Comparison of ENCODE assay signal across 1 cellular context in the genomic region with DNA sequence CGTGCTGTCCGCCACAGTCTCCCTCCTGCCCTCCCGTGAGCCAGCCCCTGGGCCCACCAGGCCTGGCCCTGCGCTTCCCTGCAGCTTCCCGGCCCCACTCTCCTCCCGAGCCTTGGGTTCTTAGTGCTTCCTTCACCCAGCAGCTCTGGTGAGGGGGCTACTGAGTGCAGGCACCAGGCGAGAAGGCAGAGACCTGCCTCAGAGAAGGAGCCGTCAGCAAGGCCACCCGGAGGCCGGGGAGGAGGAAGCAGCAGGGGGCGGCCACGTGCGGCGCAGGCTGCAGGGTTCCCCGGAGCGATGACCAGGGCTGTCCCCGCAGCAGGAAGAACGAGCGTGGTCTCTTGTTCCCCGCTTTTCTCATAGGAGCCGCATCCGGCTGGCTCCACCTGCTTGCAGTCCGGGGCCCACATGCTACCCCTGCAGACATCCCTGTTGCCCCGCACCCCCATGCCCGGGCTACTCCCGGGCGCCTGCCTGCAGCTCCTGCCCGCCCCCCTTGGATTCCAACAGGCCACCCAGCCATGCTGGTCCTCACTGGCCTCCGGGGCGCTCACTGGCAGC.
TF ChIP-seq lines count a peak whose summit lies in the region.

No MANE protein-coding gene starts in this region.

TF ChIP-seq in HepG2, 621 proteins besides CTCF, POLR2A, EP300 and RAD21 (continued from another document and continues in another):
- TF ChIP-seq, protein P1, sequence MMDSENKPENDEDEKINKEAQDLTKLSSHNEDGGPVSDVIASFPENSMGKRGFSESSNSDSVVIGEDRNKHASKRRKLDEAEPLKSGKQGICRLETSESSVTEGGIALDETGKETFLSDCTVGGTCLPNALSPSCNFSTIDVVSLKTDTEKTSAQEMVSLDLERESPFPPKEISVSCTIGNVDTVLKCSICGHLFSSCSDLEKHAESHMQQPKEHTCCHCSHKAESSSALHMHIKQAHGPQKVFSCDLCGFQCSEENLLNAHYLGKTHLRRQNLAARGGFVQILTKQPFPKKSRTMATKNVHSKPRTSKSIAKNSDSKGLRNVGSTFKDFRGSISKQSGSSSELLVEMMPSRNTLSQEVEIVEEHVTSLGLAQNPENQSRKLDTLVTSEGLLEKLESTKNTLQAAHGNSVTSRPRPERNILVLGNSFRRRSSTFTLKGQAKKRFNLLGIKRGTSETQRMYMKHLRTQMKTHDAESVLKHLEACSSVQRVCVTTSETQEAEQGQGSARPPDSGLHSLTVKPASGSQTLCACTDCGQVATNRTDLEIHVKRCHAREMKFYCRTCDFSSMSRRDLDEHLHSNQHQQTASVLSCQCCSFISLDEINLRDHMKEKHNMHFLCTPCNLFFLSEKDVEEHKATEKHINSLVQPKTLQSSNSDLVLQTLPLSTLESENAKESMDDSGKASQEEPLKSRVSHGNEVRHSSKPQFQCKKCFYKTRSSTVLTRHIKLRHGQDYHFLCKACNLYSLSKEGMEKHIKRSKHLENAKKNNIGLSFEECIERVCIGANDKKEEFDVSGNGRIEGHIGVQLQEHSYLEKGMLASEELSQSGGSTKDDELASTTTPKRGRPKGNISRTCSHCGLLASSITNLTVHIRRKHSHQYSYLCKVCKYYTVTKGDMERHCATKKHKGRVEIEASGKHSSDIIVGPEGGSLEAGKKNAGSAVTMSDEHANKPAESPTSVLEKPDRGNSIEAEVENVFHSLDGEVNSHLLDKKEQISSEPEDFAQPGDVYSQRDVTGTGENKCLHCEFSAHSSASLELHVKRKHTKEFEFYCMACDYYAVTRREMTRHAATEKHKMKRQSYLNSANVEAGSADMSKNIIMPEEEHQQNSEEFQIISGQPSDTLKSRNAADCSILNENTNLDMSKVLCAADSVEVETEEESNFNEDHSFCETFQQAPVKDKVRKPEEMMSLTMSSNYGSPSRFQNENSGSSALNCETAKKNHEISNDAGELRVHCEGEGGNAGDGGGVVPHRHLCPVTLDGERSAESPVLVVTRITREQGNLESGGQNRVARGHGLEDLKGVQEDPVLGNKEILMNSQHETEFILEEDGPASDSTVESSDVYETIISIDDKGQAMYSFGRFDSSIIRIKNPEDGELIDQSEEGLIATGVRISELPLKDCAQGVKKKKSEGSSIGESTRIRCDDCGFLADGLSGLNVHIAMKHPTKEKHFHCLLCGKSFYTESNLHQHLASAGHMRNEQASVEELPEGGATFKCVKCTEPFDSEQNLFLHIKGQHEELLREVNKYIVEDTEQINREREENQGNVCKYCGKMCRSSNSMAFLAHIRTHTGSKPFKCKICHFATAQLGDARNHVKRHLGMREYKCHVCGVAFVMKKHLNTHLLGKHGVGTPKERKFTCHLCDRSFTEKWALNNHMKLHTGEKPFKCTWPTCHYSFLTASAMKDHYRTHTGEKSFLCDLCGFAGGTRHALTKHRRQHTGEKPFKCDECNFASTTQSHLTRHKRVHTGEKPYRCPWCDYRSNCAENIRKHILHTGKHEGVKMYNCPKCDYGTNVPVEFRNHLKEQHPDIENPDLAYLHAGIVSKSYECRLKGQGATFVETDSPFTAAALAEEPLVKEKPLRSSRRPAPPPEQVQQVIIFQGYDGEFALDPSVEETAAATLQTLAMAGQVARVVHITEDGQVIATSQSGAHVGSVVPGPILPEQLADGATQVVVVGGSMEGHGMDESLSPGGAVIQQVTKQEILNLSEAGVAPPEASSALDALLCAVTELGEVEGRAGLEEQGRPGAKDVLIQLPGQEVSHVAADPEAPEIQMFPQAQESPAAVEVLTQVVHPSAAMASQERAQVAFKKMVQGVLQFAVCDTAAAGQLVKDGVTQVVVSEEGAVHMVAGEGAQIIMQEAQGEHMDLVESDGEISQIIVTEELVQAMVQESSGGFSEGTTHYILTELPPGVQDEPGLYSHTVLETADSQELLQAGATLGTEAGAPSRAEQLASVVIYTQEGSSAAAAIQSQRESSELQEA (CRISPR knock-in tag; IDR thresholded peaks at IDR 0.05; ENCODE audit: not compliant biosample characterization), result peak; percentile 78
- TF ChIP-seq CHD2 (IDR thresholded peaks at IDR 0.05; ENCODE audit: low read depth, low read length) (no peak), KAT2B (IDR thresholded peaks at IDR 0.05; ENCODE audit: borderline replicate concordance, low read depth, low read length) (no peak), ZNF747 (CRISPR knock-in tag; IDR thresholded peaks at IDR 0.05; ENCODE audit: borderline replicate concordance) (0 out of 2 replicates have a peak, but pooled peaks have one; percentile 52), RFXANK (CRISPR knock-in tag; IDR thresholded peaks at IDR 0.05) (no peak), ZNF543 (CRISPR knock-in tag; IDR thresholded peaks at IDR 0.05) (peak; percentile 93), MAFK (conservative IDR thresholded peaks at IDR 0.05 in 1 of 2, IDR thresholded peaks at IDR 0.05 in 1 of 2; ENCODE audit: low read length in 2 of 2) (no peak), MAFF (IDR thresholded peaks at IDR 0.05; ENCODE audit: low read depth, low read length) (no peak), ZNF136 (CRISPR knock-in tag; IDR thresholded peaks at IDR 0.05; ENCODE audit: low read depth) (0 out of 2 replicates have a peak, but pooled peaks have one; percentile 49), CBFB (CRISPR knock-in tag; IDR thresholded peaks at IDR 0.05) (no peak), BRD4 (CRISPR knock-in tag; IDR thresholded peaks at IDR 0.05) (peak; percentile 73; the same call in 1 of the 2 replicates), ZSCAN25 (CRISPR knock-in tag; IDR thresholded peaks at IDR 0.05) (no peak), ZNF510 (CRISPR knock-in tag; IDR thresholded peaks at IDR 0.05; ENCODE audit: low read depth) (peak; percentile 95), ZFP41 (CRISPR knock-in tag; IDR thresholded peaks at IDR 0.05; ENCODE audit: borderline replicate concordance) (peak; percentile 99), RBFOX2 (IDR thresholded peaks at IDR 0.05; ENCODE audit: low read depth, low read length) (0 out of 2 replicates have a peak, but pooled peaks have one; percentile 22), NCOR1 (IDR thresholded peaks at IDR 0.05; ENCODE audit: borderline replicate concordance, low read length) (no peak), ZNF205 (CRISPR knock-in tag; IDR thresholded peaks at IDR 0.05) (peak; percentile 33; the same call in 1 of the 2 replicates), KLF15 (CRISPR knock-in tag; IDR thresholded peaks at IDR 0.05; ENCODE audit: borderline replicate concordance) (peak; percentile 75; the same call in 1 of the 2 replicates), ZNF180 (CRISPR knock-in tag; IDR thresholded peaks at IDR 0.05; ENCODE audit: borderline replicate concordance, low read depth) (no peak)
- TF ChIP-seq, protein P2, sequence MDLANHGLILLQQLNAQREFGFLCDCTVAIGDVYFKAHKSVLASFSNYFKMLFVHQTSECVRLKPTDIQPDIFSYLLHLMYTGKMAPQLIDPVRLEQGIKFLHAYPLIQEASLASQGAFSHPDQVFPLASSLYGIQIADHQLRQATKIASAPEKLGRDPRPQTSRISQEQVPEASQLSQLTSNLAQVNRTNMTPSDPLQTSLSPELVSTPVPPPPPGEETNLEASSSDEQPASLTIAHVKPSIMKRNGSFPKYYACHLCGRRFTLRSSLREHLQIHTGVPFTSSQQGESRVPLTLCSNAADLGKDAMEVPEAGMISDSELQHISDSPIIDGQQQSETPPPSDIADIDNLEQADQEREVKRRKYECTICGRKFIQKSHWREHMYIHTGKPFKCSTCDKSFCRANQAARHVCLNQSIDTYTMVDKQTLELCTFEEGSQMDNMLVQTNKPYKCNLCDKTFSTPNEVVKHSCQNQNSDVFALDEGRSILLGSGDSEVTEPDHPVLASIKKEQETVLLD (CRISPR knock-in tag; IDR thresholded peaks at IDR 0.05; ENCODE audit: low read depth), result peak; percentile 37; the same call in 1 of the 2 replicates
- TF ChIP-seq, protein P3, sequence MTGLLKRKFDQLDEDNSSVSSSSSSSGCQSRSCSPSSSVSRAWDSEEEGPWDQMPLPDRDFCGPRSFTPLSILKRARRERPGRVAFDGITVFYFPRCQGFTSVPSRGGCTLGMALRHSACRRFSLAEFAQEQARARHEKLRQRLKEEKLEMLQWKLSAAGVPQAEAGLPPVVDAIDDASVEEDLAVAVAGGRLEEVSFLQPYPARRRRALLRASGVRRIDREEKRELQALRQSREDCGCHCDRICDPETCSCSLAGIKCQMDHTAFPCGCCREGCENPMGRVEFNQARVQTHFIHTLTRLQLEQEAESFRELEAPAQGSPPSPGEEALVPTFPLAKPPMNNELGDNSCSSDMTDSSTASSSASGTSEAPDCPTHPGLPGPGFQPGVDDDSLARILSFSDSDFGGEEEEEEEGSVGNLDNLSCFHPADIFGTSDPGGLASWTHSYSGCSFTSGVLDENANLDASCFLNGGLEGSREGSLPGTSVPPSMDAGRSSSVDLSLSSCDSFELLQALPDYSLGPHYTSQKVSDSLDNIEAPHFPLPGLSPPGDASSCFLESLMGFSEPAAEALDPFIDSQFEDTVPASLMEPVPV (CRISPR knock-in tag; IDR thresholded peaks at IDR 0.05), result peak; percentile 78; the same call in 1 of the 2 replicates
- TF ChIP-seq, protein P4, sequence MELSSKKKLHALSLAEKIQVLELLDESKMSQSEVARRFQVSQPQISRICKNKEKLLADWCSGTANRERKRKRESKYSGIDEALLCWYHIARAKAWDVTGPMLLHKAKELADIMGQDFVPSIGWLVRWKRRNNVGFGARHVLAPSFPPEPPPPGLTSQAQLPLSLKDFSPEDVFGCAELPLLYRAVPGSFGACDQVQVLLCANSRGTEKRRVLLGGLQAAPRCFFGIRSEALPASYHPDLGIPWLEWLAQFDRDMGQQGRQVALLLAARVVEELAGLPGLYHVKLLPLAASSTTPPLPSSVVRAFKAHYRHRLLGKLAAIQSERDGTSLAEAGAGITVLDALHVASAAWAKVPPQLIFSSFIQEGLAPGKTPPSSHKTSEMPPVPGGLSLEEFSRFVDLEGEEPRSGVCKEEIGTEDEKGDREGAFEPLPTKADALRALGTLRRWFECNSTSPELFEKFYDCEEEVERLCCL (CRISPR knock-in tag; IDR thresholded peaks at IDR 0.05; ENCODE audit: borderline replicate concordance), result no peak
- TF ChIP-seq, protein P5, sequence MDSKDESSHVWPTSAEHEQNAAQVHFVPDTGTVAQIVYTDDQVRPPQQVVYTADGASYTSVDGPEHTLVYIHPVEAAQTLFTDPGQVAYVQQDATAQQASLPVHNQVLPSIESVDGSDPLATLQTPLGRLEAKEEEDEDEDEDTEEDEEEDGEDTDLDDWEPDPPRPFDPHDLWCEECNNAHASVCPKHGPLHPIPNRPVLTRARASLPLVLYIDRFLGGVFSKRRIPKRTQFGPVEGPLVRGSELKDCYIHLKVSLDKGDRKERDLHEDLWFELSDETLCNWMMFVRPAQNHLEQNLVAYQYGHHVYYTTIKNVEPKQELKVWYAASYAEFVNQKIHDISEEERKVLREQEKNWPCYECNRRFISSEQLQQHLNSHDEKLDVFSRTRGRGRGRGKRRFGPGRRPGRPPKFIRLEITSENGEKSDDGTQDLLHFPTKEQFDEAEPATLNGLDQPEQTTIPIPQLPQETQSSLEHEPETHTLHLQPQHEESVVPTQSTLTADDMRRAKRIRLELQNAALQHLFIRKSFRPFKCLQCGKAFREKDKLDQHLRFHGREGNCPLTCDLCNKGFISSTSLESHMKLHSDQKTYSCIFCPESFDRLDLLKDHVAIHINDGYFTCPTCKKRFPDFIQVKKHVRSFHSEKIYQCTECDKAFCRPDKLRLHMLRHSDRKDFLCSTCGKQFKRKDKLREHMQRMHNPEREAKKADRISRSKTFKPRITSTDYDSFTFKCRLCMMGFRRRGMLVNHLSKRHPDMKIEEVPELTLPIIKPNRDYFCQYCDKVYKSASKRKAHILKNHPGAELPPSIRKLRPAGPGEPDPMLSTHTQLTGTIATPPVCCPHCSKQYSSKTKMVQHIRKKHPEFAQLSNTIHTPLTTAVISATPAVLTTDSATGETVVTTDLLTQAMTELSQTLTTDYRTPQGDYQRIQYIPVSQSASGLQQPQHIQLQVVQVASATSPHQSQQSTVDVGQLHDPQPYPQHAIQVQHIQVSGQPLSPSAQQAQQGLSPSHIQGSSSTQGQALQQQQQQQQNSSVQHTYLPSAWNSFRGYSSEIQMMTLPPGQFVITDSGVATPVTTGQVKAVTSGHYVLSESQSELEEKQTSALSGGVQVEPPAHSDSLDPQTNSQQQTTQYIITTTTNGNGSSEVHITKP (CRISPR knock-in tag; IDR thresholded peaks at IDR 0.05; ENCODE audit: low read depth), result no peak
- TF ChIP-seq, protein P6, sequence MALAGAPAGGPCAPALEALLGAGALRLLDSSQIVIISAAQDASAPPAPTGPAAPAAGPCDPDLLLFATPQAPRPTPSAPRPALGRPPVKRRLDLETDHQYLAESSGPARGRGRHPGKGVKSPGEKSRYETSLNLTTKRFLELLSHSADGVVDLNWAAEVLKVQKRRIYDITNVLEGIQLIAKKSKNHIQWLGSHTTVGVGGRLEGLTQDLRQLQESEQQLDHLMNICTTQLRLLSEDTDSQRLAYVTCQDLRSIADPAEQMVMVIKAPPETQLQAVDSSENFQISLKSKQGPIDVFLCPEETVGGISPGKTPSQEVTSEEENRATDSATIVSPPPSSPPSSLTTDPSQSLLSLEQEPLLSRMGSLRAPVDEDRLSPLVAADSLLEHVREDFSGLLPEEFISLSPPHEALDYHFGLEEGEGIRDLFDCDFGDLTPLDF (CRISPR knock-in tag; IDR thresholded peaks at IDR 0.05), result peak; percentile 65; the same call in 1 of the 2 replicates
- TF ChIP-seq, protein P7, sequence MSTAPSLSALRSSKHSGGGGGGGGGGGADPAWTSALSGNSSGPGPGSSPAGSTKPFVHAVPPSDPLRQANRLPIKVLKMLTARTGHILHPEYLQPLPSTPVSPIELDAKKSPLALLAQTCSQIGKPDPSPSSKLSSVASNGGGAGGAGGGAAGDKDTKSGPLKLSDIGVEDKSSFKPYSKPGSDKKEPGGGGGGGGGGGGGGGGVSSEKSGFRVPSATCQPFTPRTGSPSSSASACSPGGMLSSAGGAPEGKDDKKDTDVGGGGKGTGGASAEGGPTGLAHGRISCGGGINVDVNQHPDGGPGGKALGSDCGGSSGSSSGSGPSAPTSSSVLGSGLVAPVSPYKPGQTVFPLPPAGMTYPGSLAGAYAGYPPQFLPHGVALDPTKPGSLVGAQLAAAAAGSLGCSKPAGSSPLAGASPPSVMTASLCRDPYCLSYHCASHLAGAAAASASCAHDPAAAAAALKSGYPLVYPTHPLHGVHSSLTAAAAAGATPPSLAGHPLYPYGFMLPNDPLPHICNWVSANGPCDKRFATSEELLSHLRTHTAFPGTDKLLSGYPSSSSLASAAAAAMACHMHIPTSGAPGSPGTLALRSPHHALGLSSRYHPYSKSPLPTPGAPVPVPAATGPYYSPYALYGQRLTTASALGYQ (CRISPR knock-in tag; IDR thresholded peaks at IDR 0.05), result 0 out of 2 replicates have a peak, but pooled peaks have one; percentile 46
- TF ChIP-seq, protein P8, sequence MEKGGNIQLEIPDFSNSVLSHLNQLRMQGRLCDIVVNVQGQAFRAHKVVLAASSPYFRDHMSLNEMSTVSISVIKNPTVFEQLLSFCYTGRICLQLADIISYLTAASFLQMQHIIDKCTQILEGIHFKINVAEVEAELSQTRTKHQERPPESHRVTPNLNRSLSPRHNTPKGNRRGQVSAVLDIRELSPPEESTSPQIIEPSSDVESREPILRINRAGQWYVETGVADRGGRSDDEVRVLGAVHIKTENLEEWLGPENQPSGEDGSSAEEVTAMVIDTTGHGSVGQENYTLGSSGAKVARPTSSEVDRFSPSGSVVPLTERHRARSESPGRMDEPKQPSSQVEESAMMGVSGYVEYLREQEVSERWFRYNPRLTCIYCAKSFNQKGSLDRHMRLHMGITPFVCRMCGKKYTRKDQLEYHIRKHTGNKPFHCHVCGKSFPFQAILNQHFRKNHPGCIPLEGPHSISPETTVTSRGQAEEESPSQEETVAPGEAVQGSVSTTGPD (CRISPR knock-in tag; IDR thresholded peaks at IDR 0.05), result 0 out of 2 replicates have a peak, but pooled peaks have one; percentile 23
- TF ChIP-seq, protein P9, sequence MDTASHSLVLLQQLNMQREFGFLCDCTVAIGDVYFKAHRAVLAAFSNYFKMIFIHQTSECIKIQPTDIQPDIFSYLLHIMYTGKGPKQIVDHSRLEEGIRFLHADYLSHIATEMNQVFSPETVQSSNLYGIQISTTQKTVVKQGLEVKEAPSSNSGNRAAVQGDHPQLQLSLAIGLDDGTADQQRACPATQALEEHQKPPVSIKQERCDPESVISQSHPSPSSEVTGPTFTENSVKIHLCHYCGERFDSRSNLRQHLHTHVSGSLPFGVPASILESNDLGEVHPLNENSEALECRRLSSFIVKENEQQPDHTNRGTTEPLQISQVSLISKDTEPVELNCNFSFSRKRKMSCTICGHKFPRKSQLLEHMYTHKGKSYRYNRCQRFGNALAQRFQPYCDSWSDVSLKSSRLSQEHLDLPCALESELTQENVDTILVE (CRISPR knock-in tag; IDR thresholded peaks at IDR 0.05), result 0 out of 2 replicates have a peak, but pooled peaks have one; percentile 50
